Comparison of ENCODE assay signal across 23 cellular contexts in the genomic region with DNA sequence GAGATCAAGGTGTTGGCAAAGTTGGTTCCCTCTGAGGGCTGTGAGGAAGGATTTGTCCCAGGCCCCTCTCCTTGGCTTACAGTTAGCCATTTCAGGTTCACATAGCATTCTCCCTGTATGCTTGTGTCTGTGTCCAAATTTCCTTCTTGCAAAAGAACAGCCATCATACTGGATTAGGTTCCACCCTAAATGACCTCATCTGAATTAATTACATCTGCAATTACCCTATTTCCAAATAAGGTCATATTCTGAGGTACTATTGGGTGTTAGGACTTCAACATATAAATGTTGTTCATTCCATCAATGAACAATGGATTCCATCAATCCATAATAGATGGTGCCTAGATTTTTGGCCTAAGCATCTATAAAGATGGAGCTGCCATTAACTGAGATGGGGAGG. TPM values are rescaled to one million over a fixed set of nuclear protein-coding genes. Genes with fewer than 3 reads are reported as not detected.
DNase-seq lines count a peak whose midpoint lies in the region; ATAC-seq, FAIRE-seq and TF ChIP-seq lines count a peak whose summit lies in the region.
"Had no signal": no experiment of that assay in that cellular context is flagged by ENCODE, and none has a peak within 500 bp of the region (broad histone marks: within the 10 kb centered on the region; RNA-seq: fewer than 3 reads in every experiment).

No MANE protein-coding gene starts in this region.

- no peak for TF ChIP-seq POLR2A in K562 (conservative IDR thresholded peaks at IDR 0.05)

- H3K23ac ChIP-seq in mesenchymal stem cell (ENCODE audit: low read length in 2 of 2) = no peak overlapping the region

- H4K8ac ChIP-seq in mesenchymal stem cell (ENCODE audit: low read length) = peak overlapping the region; percentile 12

- no peaks in the 10 kb centered on the region for H3K9me1 ChIP-seq in K562 (ENCODE audit: control insufficient read depth, insufficient read depth, low read length)

- no peak overlapping the region for H2BK120ac ChIP-seq in mesenchymal stem cell (ENCODE audit: low read depth, low read length)

- no TSS peak for BruUV-seq in K562 (replicated peaks; lab: Mats Ljungman, UMichigan)

- H4K20me1 ChIP-seq in SK-N-SH (ENCODE audit: insufficient read depth) = no peaks in the 10 kb centered on the region
- no peaks in the 10 kb centered on the region for H4K20me1 ChIP-seq in K562 (replicated peaks; ENCODE audit: control insufficient read depth, insufficient read depth, low read length)
- H4K20me1 ChIP-seq: BLaER1 had no signal

- no peak overlapping the region for H3K4ac ChIP-seq in mesenchymal stem cell (ENCODE audit: low read depth in 1 of 2, low read length in 2 of 2)

- no peak for FAIRE-seq in K562 (lab: Jason Lieb, UNC)
- FAIRE-seq: G401.6, GM12892, H1 had no signal

- H3K27ac ChIP-seq in SK-N-SH (ENCODE audit: low read depth in 2 of 2, low read length in 1 of 2) = peak overlapping the region in 1 of 2 experiments; percentile 69; a peak in 1 of 4 replicates
- H3K27ac ChIP-seq in K562 (ENCODE audit: extremely low read depth, low read depth, low read length) = no peak overlapping the region
- no peak overlapping the region for H3K27ac ChIP-seq in mesenchymal stem cell (ENCODE audit: low read length, poor library complexity, severe bottlenecking)
- peak overlapping the region; percentile 50 to 76 for H3K27ac ChIP-seq in thoracic aorta
- H3K27ac ChIP-seq: 22Rv1, BLaER1 had no signal

- DNase-seq in SK-N-SH = no peak
- no peak for DNase-seq in K562 (ENCODE audit: extremely low read depth in 1 of 4, low spot score in 3 of 4)
- no peak for DNase-seq in mesenchymal stem cell
- DNase-seq in thoracic aorta (ENCODE audit: low spot score) = no peak
- no peak for DNase-seq in NAMALWA (ENCODE audit: low spot score)
- DNase-seq in DMS 273 treated with DMSO at 0.1 percent for 48 hours (lab: John Stamatoyannopoulos, UW) = no peak
- DNase-seq: ACHN; CD4-positive, alpha-beta memory T cell; DMS153; Kasumi-1; NCI-H1694 treated with DMSO at 0.1 percent for 48 hours; NCI-H526 treated with DMSO at 0.1 percent for 48 hours; PC-3; SHP77 treated with DMSO at 0.1 percent for 48 hours had no signal

- no peak overlapping the region for H3K14ac ChIP-seq in mesenchymal stem cell (ENCODE audit: low read length in 2 of 2)

- H2BK15ac ChIP-seq in mesenchymal stem cell (ENCODE audit: low read depth, poor library complexity, severe bottlenecking) = no peak overlapping the region

- H2BK5ac ChIP-seq in mesenchymal stem cell (ENCODE audit: low read depth, low read length, poor library complexity, severe bottlenecking) = no peak overlapping the region

- H2BK12ac ChIP-seq in mesenchymal stem cell (ENCODE audit: low read length in 2 of 2) = peak overlapping the region in 1 of 2 experiments; percentile 60

- H3K79me2 ChIP-seq in SK-N-SH (ENCODE audit: insufficient read depth) (no peaks in the 10 kb centered on the region), K562 (ENCODE audit: control insufficient read depth, insufficient read depth, low read length) (no peaks in the 10 kb centered on the region)

- peaks cover 24% of the 10 kb centered on the region for H3F3A ChIP-seq in SK-N-SH (replicated peaks; ENCODE audit: insufficient read depth)

- TF ChIP-seq CTCF in SK-N-SH (IDR thresholded peaks at IDR 0.05) = no peak
- TF ChIP-seq CTCF in K562 (IDR thresholded peaks at IDR 0.05 in 2 of 3, conservative IDR thresholded peaks at IDR 0.05 in 1 of 3; ENCODE audit: insufficient read depth in 2 of 3, low read depth in 1 of 3, low read length in 3 of 3) = no peak
- TF ChIP-seq CTCF in thoracic aorta (IDR thresholded peaks at IDR 0.05) = no peak

- H3K18ac ChIP-seq in mesenchymal stem cell (ENCODE audit: low read depth in 1 of 2, low read length in 2 of 2) = no peak overlapping the region

- TF ChIP-seq EP300 in SK-N-SH (IDR thresholded peaks at IDR 0.05; ENCODE audit: borderline replicate concordance in 1 of 2, low read depth in 1 of 2, low read length in 1 of 2) (no peak), K562 (IDR thresholded peaks at IDR 0.05; ENCODE audit: low read length) (no peak)

- H3K27me3 ChIP-seq in SK-N-SH (ENCODE audit: insufficient read depth) = no peaks in the 10 kb centered on the region
- no peaks in the 10 kb centered on the region for H3K27me3 ChIP-seq in K562 (ENCODE audit: control insufficient read depth in 2 of 2, insufficient read depth in 2 of 2, low read length in 2 of 2)
- H3K27me3 ChIP-seq in mesenchymal stem cell (ENCODE audit: control insufficient read depth in 1 of 2, insufficient read depth in 1 of 2, low read length in 2 of 2) = no peaks in the 10 kb centered on the region
- H3K27me3 ChIP-seq in thoracic aorta (replicated peaks; ENCODE audit: insufficient read depth) = no peaks in the 10 kb centered on the region
- H3K27me3 ChIP-seq: BLaER1 had no signal

- intact Hi-C loops in K562 (cut with micrococcal nuclease) = no loop called here

- POLR2A ChIA-PET in SK-N-SH (lab: Yijun Ruan, JAX) (no interaction called here), K562 (lab: Yijun Ruan, JAX) (no interaction called here)

- H3K4me3 ChIP-seq in SK-N-SH (ENCODE audit: low read depth in 2 of 2, low read length in 1 of 2) (no peak overlapping the region), K562 (no peak overlapping the region), mesenchymal stem cell (ENCODE audit: insufficient read depth in 1 of 2, low read depth in 1 of 2, low read length in 2 of 2) (no peak overlapping the region), thoracic aorta (no peak overlapping the region)
- H3K4me3 ChIP-seq: BLaER1 had no signal

- no peak overlapping the region for H2AFZ ChIP-seq in SK-N-SH (ENCODE audit: low read depth)
- no peak overlapping the region for H2AFZ ChIP-seq in K562 (ENCODE audit: low read depth, low read length)
- H2AFZ ChIP-seq in mesenchymal stem cell (ENCODE audit: low read depth, low read length) = no peak overlapping the region

- in situ Hi-C loops in K562 (cut with MboI) = no loop called here

- H2AK5ac ChIP-seq in mesenchymal stem cell (ENCODE audit: low read length, severe bottlenecking) = no peak overlapping the region

- H3K9ac ChIP-seq in SK-N-SH (no peak overlapping the region), K562 (ENCODE audit: insufficient read depth in 1 of 2, low read depth in 2 of 2, low read length in 2 of 2) (no peak overlapping the region), mesenchymal stem cell (ENCODE audit: low read length) (no peak overlapping the region)
- H3K9ac ChIP-seq: BLaER1 had no signal

- no peak overlapping the region for H4K91ac ChIP-seq in mesenchymal stem cell (ENCODE audit: low read length)

- ATAC-seq in SK-N-SH treated with all-trans-retinoic acid at 6 μM for 48 hours (no peak), K562 (no peak), thoracic aorta (ENCODE audit: insufficient number of reproducible peaks, low FRiP score, low read depth) (no peak), HG02759 (IDR thresholded peaks at IDR 0.05; ENCODE audit: unreplicated experiment) (no peak)
- ATAC-seq: HCT116 had no signal

- no peaks in the 10 kb centered on the region for H3K9me2 ChIP-seq in SK-N-SH

- H3K4me2 ChIP-seq in SK-N-SH (no peak overlapping the region), K562 (ENCODE audit: insufficient read depth, low read length) (no peak overlapping the region), mesenchymal stem cell (ENCODE audit: low read length, poor library complexity, severe bottlenecking) (no peak overlapping the region)
- H3K4me2 ChIP-seq: BLaER1 had no signal

- CTCF ChIA-PET in SK-N-SH (lab: Yijun Ruan, JAX) (no interaction called here), K562 (lab: Yijun Ruan, JAX; ENCODE audit: low intra/inter-chr PET ratio) (no interaction called here)

- no peaks in the 10 kb centered on the region for H3K36me3 ChIP-seq in SK-N-SH (replicated peaks in 1 of 2; ENCODE audit: control insufficient read depth in 1 of 2, insufficient read depth in 2 of 2, low read length in 1 of 2)
- peaks cover 25% of the 10 kb centered on the region; the same call in 2 of the 3 replicates for H3K36me3 ChIP-seq in K562 (ENCODE audit: control insufficient read depth, insufficient read depth, low read length)
- H3K36me3 ChIP-seq in mesenchymal stem cell (ENCODE audit: control insufficient read depth in 1 of 2, insufficient read depth in 2 of 2, low read depth in 1 of 2, low read length in 2 of 2) = no peaks in the 10 kb centered on the region
- H3K36me3 ChIP-seq in thoracic aorta = no peaks in the 10 kb centered on the region
- H3K36me3 ChIP-seq: BLaER1 had no signal

- H3K9me3 ChIP-seq in SK-N-SH = no peaks in the 10 kb centered on the region
- H3K9me3 ChIP-seq in K562 (replicated peaks; ENCODE audit: control insufficient read depth, insufficient read depth, low read depth, low read length) = no peaks in the 10 kb centered on the region
- H3K9me3 ChIP-seq in mesenchymal stem cell (ENCODE audit: control insufficient read depth, low read length) = no peaks in the 10 kb centered on the region
- no peaks in the 10 kb centered on the region for H3K9me3 ChIP-seq in thoracic aorta
- H3K9me3 ChIP-seq: BLaER1 had no signal

- peaks cover 7 to 15% of the 10 kb centered on the region in 2 experiments for H3K4me1 ChIP-seq in SK-N-SH (ENCODE audit: control insufficient read depth in 1 of 2, insufficient read depth in 2 of 2, low read depth in 1 of 2, low read length in 1 of 2)
- H3K4me1 ChIP-seq in K562 (replicated peaks in 1 of 2; ENCODE audit: control insufficient read depth in 2 of 2, insufficient read depth in 2 of 2, low read length in 2 of 2) = peaks cover 0 to 10% of the 10 kb centered on the region in 2 experiments; a peak in 2 of 5 replicates
- no peaks in the 10 kb centered on the region for H3K4me1 ChIP-seq in mesenchymal stem cell (ENCODE audit: control insufficient read depth, insufficient read depth, low read depth, low read length)
- H3K4me1 ChIP-seq in thoracic aorta (ENCODE audit: control insufficient read depth in 1 of 2, low read depth in 2 of 2) = peaks cover 50 to 74% of the 10 kb centered on the region in 2 donors

- no peak for TF ChIP-seq RAD21 in SK-N-SH (IDR thresholded peaks at IDR 0.05; ENCODE audit: low read length)
- no peak for TF ChIP-seq RAD21 in K562 (CRISPR knock-in tag; conservative IDR thresholded peaks at IDR 0.05 in 1 of 2, IDR thresholded peaks at IDR 0.05 in 1 of 2)

- H3K79me1 ChIP-seq in mesenchymal stem cell (replicated peaks; ENCODE audit: low read length, poor library complexity, severe bottlenecking) = peaks cover 1% of the 10 kb centered on the region

RNA-seq across cellular contexts. Expression of gene LRRC17, which starts 16.2 kb away (rescaled TPM):
- polyA plus RNA-seq in SK-N-SH (2012; rRNA removed) = 101 and 138 TPM in 2 replicates
- polyA plus RNA-seq in SK-N-SH (2012; cell fraction: cytosol; rRNA removed) = 138 and 169 TPM in 2 replicates
- polyA plus RNA-seq in SK-N-SH (2012; cell fraction: nucleus; rRNA removed) = 35.8 and 67.6 TPM in 2 replicates
- not detected in 2 replicates for total RNA-seq in K562 (2011; cell fraction: chromatin; rRNA removed; ENCODE audit: low replicate concordance)
- total RNA-seq in K562 (2011; cell fraction: nucleolus; rRNA removed) = not detected in 2 replicates
- not detected in 2 replicates for total RNA-seq in K562 (2011; cell fraction: nucleoplasm; rRNA removed)
- total RNA-seq in K562 (2014; rRNA removed) = not detected in 2 replicates
- total RNA-seq in K562 (2014; rRNA removed; fragmentation: Illumina TruSeq; extraction: Trizol) = 0.16 TPM in 1 of 2 replicates, not detected in the other
- total RNA-seq in K562 (2015; rRNA removed; fragmentation: Illumina TruSeq; extraction: Trizol) = 0.18 TPM in 1 of 2 replicates, not detected in the other
- not detected in 2 replicates for total RNA-seq in K562 (2021)
- polyA plus RNA-seq in K562 (2011; rRNA removed) = 0.04 and 0.07 TPM in 2 replicates
- not detected in 2 replicates for polyA plus RNA-seq in K562 (2011; cell fraction: cytosol; rRNA removed)
- polyA plus RNA-seq in K562 (2011; cell fraction: nucleus; rRNA removed) = 0.13 TPM in 1 of 2 replicates, not detected in the other
- 0.18 TPM in 1 of 2 replicates, not detected in the other for polyA plus RNA-seq in K562 (2012)
- not detected in 2 replicates for polyA plus RNA-seq in K562 (2014; fragmentation: Illumina TruSeq; extraction: Trizol)
- polyA plus RNA-seq in K562 (2014; fragmentation: Nextera tagmentation; extraction: Ambion mirVana) = under 1 TPM; 0.03 to 0.17 TPM
- polyA plus RNA-seq in K562 (2014; rRNA removed) = 0.07 TPM in 1 of 2 replicates, not detected in the other
- not detected in 2 replicates for polyA minus RNA-seq in K562 (2011; rRNA and poly(A)+ RNA removed)
- not detected in 2 replicates for polyA minus RNA-seq in K562 (2011; cell fraction: cytosol; rRNA and poly(A)+ RNA removed)
- polyA minus RNA-seq in K562 (2011; cell fraction: nucleus; rRNA and poly(A)+ RNA removed) = not detected in 2 replicates
- 17.6 TPM for polyA plus RNA-seq in mesenchymal stem cell (2013, experiment 1 of 2)
- 18.7 TPM for polyA plus RNA-seq in mesenchymal stem cell (2013, experiment 2 of 2)
- 10 to 100 TPM; 22.3 to 24.6 TPM for total RNA-seq in thoracic aorta
- polyA plus RNA-seq: IgD-negative memory B cell had no signal

Comparison
In these comparisons a context has a peak if more than half of its experiments do, and no peak if none do; other contexts are left out.
1. H3K27ac ChIP-seq: peak in thoracic aorta (2 of 2); none in K562 (single experiment) and mesenchymal stem cell (single experiment).
2. RNA of gene LRRC17, which starts 16.2 kb away (total RNA-seq): 22.3 to 24.6 TPM in thoracic aorta; 0.16 to 0.18 TPM in K562; every median in the first group is over 10 times any median in the second.